ENCODE assay signal across 8 cellular contexts in genomic region chr11:117876341-117877119, GRCh38. TPM values are rescaled to one million over a fixed set of nuclear protein-coding genes. Genes with fewer than 3 reads are reported as not detected.
DNase-seq lines count a peak whose midpoint lies in the region; ATAC-seq, FAIRE-seq and TF ChIP-seq lines count a peak whose summit lies in the region.

Gene FXYD6 (minus strand): TSS chr11:117876658. CDS start chr11:117842776, 33,882 bp downstream.

- CTCF ChIA-PET in SK-N-SH (lab: Yijun Ruan, JAX): interaction anchor here (1.2 to 4.1 kb wide), 11 partner anchors 12 to 450 kb away, joined by 4 to 31 read pairs (median 6); no protein-coding TSS in a partner anchor

- no peak for TF ChIP-seq RAD21 in SK-N-SH (IDR thresholded peaks at IDR 0.05; ENCODE audit: low read length)

- POLR2A ChIA-PET in SK-N-SH (lab: Yijun Ruan, JAX): interaction anchor here (0.6 to 1.2 kb wide), 3 partner anchors 70 to 1777 kb away, joined by 3 to 4 read pairs (median 3); no protein-coding TSS in a partner anchor

- WGBS in SK-N-SH (ENCODE audit: low lambda C conversion rate): 3% methylated on average over 27 of the region's 63 CpGs

- DNase-seq in activated T-cell treated with anti-CD3 and anti-CD28 coated beads, Interleukin-2, amount 50 U/mL, for 1 hour: peak; percentile 30
- no peak for DNase-seq in activated T-cell treated with anti-CD3 and anti-CD28 coated beads for 4 hours
- DNase-seq in SK-N-SH: peak; percentile 95
- DNase-seq in epithelial cell of proximal tubule (ENCODE audit: low read depth): no peak
- peak; percentile 87 for DNase-seq in urothelium cell line (ENCODE audit: low spot score)

- no peaks in the 10 kb centered on the region for H3F3A ChIP-seq in SK-N-SH (replicated peaks; ENCODE audit: insufficient read depth)

- no peak for FAIRE-seq in urothelium cell line (lab: Jason Lieb, UNC)

- H3K4me3 ChIP-seq in SK-N-SH (ENCODE audit: low read depth in 2 of 2, low read length in 1 of 2): peak within 1 kb of the TSS in 1 of 2 experiments; percentile 53; a peak in 2 of 4 replicates
- H3K4me3 ChIP-seq in epithelial cell of proximal tubule (ENCODE audit: low read depth, low read length): peak within 1 kb of the TSS; percentile 50
- H3K4me3 ChIP-seq in muscle layer of colon (ENCODE audit: low read depth in 1 of 2, low read length in 2 of 2): peak within 1 kb of the TSS; percentile 78 to 96

- H3K27ac ChIP-seq in SK-N-SH (ENCODE audit: low read depth in 2 of 2, low read length in 1 of 2) (peak within 1 kb of the TSS in 1 of 2 experiments; percentile 47; a peak in 2 of 4 replicates), muscle layer of colon (ENCODE audit: low read depth, low read length) (peak within 1 kb of the TSS; percentile 98)

- H3K27me3 ChIP-seq in SK-N-SH (ENCODE audit: insufficient read depth): peaks cover 29% of the 10 kb centered on the region
- no peaks in the 10 kb centered on the region for H3K27me3 ChIP-seq in muscle layer of colon (ENCODE audit: control insufficient read depth in 1 of 2, insufficient read depth in 2 of 2, low read length in 2 of 2)

- H3K36me3 ChIP-seq in SK-N-SH (replicated peaks in 1 of 2; ENCODE audit: control insufficient read depth in 1 of 2, insufficient read depth in 2 of 2, low read length in 1 of 2): no peaks in the 10 kb centered on the region
- no peaks in the 10 kb centered on the region for H3K36me3 ChIP-seq in muscle layer of colon (ENCODE audit: insufficient read depth, low read length)

- H3K9me3 ChIP-seq in SK-N-SH: no peaks in the 10 kb centered on the region
- no peaks in the 10 kb centered on the region for H3K9me3 ChIP-seq in muscle layer of colon (ENCODE audit: low read length)

- H4K20me1 ChIP-seq in SK-N-SH (ENCODE audit: insufficient read depth): no peaks in the 10 kb centered on the region

- no peaks in the 10 kb centered on the region for H3K9me2 ChIP-seq in SK-N-SH

- ATAC-seq in HG02763 (IDR thresholded peaks at IDR 0.05; ENCODE audit: unreplicated experiment) (no peak), GM18867 (IDR thresholded peaks at IDR 0.05; ENCODE audit: unreplicated experiment) (no peak)

- no peak for TF ChIP-seq EP300 in SK-N-SH (IDR thresholded peaks at IDR 0.05; ENCODE audit: borderline replicate concordance in 1 of 2, low read depth in 1 of 2, low read length in 1 of 2)

- no peaks in the 10 kb centered on the region for H3K79me2 ChIP-seq in SK-N-SH (ENCODE audit: insufficient read depth)

- H3K4me1 ChIP-seq in SK-N-SH (ENCODE audit: control insufficient read depth in 1 of 2, insufficient read depth in 2 of 2, low read depth in 1 of 2, low read length in 1 of 2) (peaks cover 0 to 24% of the 10 kb centered on the region in 2 experiments; a peak in 1 of 4 replicates), muscle layer of colon (ENCODE audit: insufficient read depth, low read length) (peaks cover 65% of the 10 kb centered on the region)

- peak within 1 kb of the TSS; percentile 52; the same call in 1 of the 2 replicates for H3K4me2 ChIP-seq in SK-N-SH

- H2AFZ ChIP-seq in SK-N-SH (ENCODE audit: low read depth): no peak within 1 kb of the TSS

- TF ChIP-seq CTCF in SK-N-SH (IDR thresholded peaks at IDR 0.05) (no peak), epithelial cell of proximal tubule (conservative IDR thresholded peaks at IDR 0.05; ENCODE audit: low read depth, low read length) (no peak)

- H3K9ac ChIP-seq in SK-N-SH (no peak within 1 kb of the TSS), muscle layer of colon (ENCODE audit: low read length) (peak within 1 kb of the TSS; percentile 90)

TF ChIP-seq in SK-N-SH, 30 proteins besides CTCF, POLR2A, EP300 and RAD21:
- TF ChIP-seq MXI1 (IDR thresholded peaks at IDR 0.05; ENCODE audit: low read depth, low read length) (peak; percentile 58), CHD2 (IDR thresholded peaks at IDR 0.05; ENCODE audit: low read length, partially characterized antibody) (no peak)

RNA-seq across cellular contexts. Expression of gene FXYD6, which starts in this region (rescaled TPM):
- polyA plus RNA-seq in SK-N-SH (2012; rRNA removed): 1.4 and 4.3 TPM in 2 replicates
- polyA plus RNA-seq in SK-N-SH (2012; cell fraction: cytosol; rRNA removed): 2.5 and 4.6 TPM in 2 replicates
- polyA plus RNA-seq in SK-N-SH (2012; cell fraction: nucleus; rRNA removed): 0.56 and 1.6 TPM in 2 replicates
- total RNA-seq in epithelial cell of proximal tubule: 23.9 and 71.2 TPM in 2 replicates

Comparison
In these comparisons a context has a peak if more than half of its experiments do, and no peak if none do; other contexts are left out.
1. DNase-seq: peak in activated T-cell treated with anti-CD3 and anti-CD28 coated beads, Interleukin-2, amount 50 U/mL, for 1 hour (single experiment), SK-N-SH (single experiment) and urothelium cell line (single experiment); none in activated T-cell treated with anti-CD3 and anti-CD28 coated beads for 4 hours (single experiment) and epithelial cell of proximal tubule (single experiment).